ENCODE assay signal across 1 cellular context in the genomic region with DNA sequence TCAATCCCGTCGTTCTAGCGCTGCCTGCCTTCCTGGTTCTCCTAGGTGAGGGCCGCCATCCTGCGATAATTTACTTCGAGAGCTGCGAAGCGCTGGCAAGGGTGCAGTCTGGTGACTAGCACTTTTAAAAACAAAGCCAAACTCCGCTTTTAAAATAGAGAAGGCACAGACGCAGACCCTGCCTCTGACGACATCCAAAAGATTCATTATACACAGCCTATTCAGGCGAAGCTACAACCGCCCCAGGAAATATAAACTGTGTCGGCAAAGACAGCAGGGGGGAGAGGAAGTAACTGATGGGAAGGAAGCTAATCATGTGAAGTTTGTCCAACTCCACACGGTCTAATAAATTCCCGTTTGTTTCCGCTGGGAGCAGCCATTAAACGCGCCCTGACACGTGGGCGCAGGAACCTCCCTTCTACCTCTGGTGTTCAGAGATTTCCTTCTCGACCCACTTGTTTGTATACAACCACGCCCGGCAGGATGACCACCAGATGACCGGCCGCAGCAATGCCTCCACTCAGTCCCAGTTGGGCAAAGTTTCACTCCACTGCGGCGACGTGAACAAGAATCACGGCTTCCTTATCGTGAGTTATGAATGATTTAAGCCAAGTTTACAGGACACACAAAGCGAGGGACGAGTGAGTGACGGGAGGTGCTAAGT.
TF ChIP-seq lines count a peak whose summit lies in the region.

No MANE protein-coding gene starts in this region.

TF ChIP-seq in HEK293, 187 proteins besides CTCF, POLR2A, EP300 and RAD21 (continued from another document and continues in another):
- TF ChIP-seq, protein P1, sequence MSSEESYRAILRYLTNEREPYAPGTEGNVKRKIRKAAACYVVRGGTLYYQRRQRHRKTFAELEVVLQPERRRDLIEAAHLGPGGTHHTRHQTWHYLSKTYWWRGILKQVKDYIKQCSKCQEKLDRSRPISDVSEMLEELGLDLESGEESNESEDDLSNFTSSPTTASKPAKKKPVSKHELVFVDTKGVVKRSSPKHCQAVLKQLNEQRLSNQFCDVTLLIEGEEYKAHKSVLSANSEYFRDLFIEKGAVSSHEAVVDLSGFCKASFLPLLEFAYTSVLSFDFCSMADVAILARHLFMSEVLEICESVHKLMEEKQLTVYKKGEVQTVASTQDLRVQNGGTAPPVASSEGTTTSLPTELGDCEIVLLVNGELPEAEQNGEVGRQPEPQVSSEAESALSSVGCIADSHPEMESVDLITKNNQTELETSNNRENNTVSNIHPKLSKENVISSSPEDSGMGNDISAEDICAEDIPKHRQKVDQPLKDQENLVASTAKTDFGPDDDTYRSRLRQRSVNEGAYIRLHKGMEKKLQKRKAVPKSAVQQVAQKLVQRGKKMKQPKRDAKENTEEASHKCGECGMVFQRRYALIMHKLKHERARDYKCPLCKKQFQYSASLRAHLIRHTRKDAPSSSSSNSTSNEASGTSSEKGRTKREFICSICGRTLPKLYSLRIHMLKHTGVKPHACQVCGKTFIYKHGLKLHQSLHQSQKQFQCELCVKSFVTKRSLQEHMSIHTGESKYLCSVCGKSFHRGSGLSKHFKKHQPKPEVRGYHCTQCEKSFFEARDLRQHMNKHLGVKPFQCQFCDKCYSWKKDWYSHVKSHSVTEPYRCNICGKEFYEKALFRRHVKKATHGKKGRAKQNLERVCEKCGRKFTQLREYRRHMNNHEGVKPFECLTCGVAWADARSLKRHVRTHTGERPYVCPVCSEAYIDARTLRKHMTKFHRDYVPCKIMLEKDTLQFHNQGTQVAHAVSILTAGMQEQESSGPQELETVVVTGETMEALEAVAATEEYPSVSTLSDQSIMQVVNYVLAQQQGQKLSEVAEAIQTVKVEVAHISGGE (tag by site-specific recombination; conservative IDR thresholded peaks at IDR 0.05; ENCODE audit: low read depth), result peak; percentile 88
- peak; percentile 59; the same call in 1 of the 2 replicates for TF ChIP-seq ZNF558 (tag by site-specific recombination; IDR thresholded peaks at IDR 0.05)
- TF ChIP-seq ZNF664 (tag by site-specific recombination; IDR thresholded peaks at IDR 0.05), result 0 out of 2 replicates have a peak, but pooled peaks have one; percentile 14
- no peak for TF ChIP-seq YY2 (tag by site-specific recombination; IDR thresholded peaks at IDR 0.05)
- TF ChIP-seq, protein P2, sequence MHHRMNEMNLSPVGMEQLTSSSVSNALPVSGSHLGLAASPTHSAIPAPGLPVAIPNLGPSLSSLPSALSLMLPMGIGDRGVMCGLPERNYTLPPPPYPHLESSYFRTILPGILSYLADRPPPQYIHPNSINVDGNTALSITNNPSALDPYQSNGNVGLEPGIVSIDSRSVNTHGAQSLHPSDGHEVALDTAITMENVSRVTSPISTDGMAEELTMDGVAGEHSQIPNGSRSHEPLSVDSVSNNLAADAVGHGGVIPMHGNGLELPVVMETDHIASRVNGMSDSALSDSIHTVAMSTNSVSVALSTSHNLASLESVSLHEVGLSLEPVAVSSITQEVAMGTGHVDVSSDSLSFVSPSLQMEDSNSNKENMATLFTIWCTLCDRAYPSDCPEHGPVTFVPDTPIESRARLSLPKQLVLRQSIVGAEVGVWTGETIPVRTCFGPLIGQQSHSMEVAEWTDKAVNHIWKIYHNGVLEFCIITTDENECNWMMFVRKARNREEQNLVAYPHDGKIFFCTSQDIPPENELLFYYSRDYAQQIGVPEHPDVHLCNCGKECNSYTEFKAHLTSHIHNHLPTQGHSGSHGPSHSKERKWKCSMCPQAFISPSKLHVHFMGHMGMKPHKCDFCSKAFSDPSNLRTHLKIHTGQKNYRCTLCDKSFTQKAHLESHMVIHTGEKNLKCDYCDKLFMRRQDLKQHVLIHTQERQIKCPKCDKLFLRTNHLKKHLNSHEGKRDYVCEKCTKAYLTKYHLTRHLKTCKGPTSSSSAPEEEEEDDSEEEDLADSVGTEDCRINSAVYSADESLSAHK (tag by site-specific recombination; IDR thresholded peaks at IDR 0.05), result peak; percentile 90
- TF ChIP-seq, protein P3, sequence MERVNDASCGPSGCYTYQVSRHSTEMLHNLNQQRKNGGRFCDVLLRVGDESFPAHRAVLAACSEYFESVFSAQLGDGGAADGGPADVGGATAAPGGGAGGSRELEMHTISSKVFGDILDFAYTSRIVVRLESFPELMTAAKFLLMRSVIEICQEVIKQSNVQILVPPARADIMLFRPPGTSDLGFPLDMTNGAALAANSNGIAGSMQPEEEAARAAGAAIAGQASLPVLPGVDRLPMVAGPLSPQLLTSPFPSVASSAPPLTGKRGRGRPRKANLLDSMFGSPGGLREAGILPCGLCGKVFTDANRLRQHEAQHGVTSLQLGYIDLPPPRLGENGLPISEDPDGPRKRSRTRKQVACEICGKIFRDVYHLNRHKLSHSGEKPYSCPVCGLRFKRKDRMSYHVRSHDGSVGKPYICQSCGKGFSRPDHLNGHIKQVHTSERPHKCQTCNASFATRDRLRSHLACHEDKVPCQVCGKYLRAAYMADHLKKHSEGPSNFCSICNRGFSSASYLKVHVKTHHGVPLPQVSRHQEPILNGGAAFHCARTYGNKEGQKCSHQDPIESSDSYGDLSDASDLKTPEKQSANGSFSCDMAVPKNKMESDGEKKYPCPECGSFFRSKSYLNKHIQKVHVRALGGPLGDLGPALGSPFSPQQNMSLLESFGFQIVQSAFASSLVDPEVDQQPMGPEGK (tag by site-specific recombination; IDR thresholded peaks at IDR 0.05), result peak; percentile 66
- TF ChIP-seq, protein P4, sequence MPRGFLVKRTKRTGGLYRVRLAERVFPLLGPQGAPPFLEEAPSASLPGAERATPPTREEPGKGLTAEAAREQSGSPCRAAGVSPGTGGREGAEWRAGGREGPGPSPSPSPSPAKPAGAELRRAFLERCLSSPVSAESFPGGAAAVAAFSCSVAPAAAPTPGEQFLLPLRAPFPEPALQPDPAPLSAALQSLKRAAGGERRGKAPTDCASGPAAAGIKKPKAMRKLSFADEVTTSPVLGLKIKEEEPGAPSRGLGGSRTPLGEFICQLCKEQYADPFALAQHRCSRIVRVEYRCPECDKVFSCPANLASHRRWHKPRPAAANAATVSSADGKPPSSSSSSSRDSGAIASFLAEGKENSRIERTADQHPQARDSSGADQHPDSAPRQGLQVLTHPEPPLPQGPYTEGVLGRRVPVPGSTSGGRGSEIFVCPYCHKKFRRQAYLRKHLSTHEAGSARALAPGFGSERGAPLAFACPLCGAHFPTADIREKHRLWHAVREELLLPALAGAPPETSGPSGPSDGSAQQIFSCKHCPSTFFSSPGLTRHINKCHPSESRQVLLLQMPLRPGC (tag by site-specific recombination; IDR thresholded peaks at IDR 0.05), result peak; percentile 61
- TF ChIP-seq ZNF24 (tag by site-specific recombination; IDR thresholded peaks at IDR 0.05), result peak; percentile 72; the same call in 1 of the 2 replicates
- TF ChIP-seq GLI2 (tag by site-specific recombination; IDR thresholded peaks at IDR 0.05; ENCODE audit: borderline replicate concordance, low read depth), result peak; percentile 83; the same call in 1 of the 2 replicates
- TF ChIP-seq, protein P5, sequence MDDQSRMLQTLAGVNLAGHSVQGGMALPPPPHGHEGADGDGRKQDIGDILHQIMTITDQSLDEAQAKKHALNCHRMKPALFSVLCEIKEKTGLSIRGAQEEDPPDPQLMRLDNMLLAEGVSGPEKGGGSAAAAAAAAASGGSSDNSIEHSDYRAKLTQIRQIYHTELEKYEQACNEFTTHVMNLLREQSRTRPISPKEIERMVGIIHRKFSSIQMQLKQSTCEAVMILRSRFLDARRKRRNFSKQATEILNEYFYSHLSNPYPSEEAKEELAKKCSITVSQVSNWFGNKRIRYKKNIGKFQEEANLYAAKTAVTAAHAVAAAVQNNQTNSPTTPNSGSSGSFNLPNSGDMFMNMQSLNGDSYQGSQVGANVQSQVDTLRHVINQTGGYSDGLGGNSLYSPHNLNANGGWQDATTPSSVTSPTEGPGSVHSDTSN (CRISPR knock-in tag; IDR thresholded peaks at IDR 0.05), result no peak
- TF ChIP-seq ZXDB (tag by site-specific recombination; IDR thresholded peaks at IDR 0.05), result peak; percentile 91
- TF ChIP-seq MYNN (tag by site-specific recombination; IDR thresholded peaks at IDR 0.05; ENCODE audit: borderline replicate concordance), result 0 out of 2 replicates have a peak, but pooled peaks have one; percentile 15
- peak; percentile 84 for TF ChIP-seq EGR2 (tag by site-specific recombination; IDR thresholded peaks at IDR 0.05; ENCODE audit: low read depth)
- TF ChIP-seq ZNF837 (tag by site-specific recombination; IDR thresholded peaks at IDR 0.05), result no peak
- TF ChIP-seq, protein P6, sequence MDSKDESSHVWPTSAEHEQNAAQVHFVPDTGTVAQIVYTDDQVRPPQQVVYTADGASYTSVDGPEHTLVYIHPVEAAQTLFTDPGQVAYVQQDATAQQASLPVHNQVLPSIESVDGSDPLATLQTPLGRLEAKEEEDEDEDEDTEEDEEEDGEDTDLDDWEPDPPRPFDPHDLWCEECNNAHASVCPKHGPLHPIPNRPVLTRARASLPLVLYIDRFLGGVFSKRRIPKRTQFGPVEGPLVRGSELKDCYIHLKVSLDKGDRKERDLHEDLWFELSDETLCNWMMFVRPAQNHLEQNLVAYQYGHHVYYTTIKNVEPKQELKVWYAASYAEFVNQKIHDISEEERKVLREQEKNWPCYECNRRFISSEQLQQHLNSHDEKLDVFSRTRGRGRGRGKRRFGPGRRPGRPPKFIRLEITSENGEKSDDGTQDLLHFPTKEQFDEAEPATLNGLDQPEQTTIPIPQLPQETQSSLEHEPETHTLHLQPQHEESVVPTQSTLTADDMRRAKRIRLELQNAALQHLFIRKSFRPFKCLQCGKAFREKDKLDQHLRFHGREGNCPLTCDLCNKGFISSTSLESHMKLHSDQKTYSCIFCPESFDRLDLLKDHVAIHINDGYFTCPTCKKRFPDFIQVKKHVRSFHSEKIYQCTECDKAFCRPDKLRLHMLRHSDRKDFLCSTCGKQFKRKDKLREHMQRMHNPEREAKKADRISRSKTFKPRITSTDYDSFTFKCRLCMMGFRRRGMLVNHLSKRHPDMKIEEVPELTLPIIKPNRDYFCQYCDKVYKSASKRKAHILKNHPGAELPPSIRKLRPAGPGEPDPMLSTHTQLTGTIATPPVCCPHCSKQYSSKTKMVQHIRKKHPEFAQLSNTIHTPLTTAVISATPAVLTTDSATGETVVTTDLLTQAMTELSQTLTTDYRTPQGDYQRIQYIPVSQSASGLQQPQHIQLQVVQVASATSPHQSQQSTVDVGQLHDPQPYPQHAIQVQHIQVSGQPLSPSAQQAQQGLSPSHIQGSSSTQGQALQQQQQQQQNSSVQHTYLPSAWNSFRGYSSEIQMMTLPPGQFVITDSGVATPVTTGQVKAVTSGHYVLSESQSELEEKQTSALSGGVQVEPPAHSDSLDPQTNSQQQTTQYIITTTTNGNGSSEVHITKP (tag by site-specific recombination; IDR thresholded peaks at IDR 0.05), result peak; percentile 68
- TF ChIP-seq, protein P7, sequence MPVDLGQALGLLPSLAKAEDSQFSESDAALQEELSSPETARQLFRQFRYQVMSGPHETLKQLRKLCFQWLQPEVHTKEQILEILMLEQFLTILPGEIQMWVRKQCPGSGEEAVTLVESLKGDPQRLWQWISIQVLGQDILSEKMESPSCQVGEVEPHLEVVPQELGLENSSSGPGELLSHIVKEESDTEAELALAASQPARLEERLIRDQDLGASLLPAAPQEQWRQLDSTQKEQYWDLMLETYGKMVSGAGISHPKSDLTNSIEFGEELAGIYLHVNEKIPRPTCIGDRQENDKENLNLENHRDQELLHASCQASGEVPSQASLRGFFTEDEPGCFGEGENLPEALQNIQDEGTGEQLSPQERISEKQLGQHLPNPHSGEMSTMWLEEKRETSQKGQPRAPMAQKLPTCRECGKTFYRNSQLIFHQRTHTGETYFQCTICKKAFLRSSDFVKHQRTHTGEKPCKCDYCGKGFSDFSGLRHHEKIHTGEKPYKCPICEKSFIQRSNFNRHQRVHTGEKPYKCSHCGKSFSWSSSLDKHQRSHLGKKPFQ (tag by site-specific recombination; IDR thresholded peaks at IDR 0.05), result peak; percentile 80
- TF ChIP-seq ZNF561 (tag by site-specific recombination; IDR thresholded peaks at IDR 0.05; ENCODE audit: borderline replicate concordance), result peak; percentile 86
- TF ChIP-seq, protein P8, sequence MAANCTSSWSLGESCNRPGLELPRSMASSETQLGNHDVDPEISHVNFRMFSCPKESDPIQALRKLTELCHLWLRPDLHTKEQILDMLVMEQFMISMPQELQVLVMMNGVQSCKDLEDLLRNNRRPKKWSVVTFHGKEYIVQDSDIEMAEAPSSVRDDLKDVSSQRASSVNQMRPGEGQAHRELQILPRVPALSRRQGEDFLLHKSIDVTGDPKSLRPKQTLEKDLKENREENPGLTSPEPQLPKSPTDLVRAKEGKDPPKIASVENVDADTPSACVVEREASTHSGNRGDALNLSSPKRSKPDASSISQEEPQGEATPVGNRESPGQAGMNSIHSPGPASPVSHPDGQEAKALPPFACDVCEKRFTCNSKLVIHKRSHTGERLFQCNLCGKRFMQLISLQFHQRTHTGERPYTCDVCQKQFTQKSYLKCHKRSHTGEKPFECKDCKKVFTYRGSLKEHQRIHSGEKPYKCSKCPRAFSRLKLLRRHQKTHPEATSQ (tag by site-specific recombination; IDR thresholded peaks at IDR 0.05), result no peak
- TF ChIP-seq ZNF623 (tag by site-specific recombination; IDR thresholded peaks at IDR 0.05), result no peak
- TF ChIP-seq GLIS1 (tag by site-specific recombination; IDR thresholded peaks at IDR 0.05), result peak; percentile 94
- peak; percentile 73 for TF ChIP-seq KLF1 (tag by site-specific recombination; IDR thresholded peaks at IDR 0.05)
- peak; percentile 70; the same call in 1 of the 2 replicates for TF ChIP-seq BCL11A (tag by site-specific recombination; IDR thresholded peaks at IDR 0.05; ENCODE audit: low read depth)
- TF ChIP-seq YY1 (tag by site-specific recombination; IDR thresholded peaks at IDR 0.05), result peak; percentile 82
- TF ChIP-seq ZNF76 (tag by site-specific recombination; IDR thresholded peaks at IDR 0.05; ENCODE audit: borderline replicate concordance, low read depth), result peak; percentile 64; the same call in 1 of the 2 replicates
- TF ChIP-seq SETDB1 (IDR thresholded peaks at IDR 0.05; ENCODE audit: insufficient read length, low read length), result peak; percentile 50
- TF ChIP-seq ZNF843 (tag by site-specific recombination; IDR thresholded peaks at IDR 0.05), result peak; percentile 96
- TF ChIP-seq, protein P9, sequence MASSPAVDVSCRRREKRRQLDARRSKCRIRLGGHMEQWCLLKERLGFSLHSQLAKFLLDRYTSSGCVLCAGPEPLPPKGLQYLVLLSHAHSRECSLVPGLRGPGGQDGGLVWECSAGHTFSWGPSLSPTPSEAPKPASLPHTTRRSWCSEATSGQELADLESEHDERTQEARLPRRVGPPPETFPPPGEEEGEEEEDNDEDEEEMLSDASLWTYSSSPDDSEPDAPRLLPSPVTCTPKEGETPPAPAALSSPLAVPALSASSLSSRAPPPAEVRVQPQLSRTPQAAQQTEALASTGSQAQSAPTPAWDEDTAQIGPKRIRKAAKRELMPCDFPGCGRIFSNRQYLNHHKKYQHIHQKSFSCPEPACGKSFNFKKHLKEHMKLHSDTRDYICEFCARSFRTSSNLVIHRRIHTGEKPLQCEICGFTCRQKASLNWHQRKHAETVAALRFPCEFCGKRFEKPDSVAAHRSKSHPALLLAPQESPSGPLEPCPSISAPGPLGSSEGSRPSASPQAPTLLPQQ (tag by site-specific recombination; IDR thresholded peaks at IDR 0.05), result peak; percentile 54
- peak; percentile 96 for TF ChIP-seq ZEB2 (tag by site-specific recombination; IDR thresholded peaks at IDR 0.05)
- TF ChIP-seq, protein P10, sequence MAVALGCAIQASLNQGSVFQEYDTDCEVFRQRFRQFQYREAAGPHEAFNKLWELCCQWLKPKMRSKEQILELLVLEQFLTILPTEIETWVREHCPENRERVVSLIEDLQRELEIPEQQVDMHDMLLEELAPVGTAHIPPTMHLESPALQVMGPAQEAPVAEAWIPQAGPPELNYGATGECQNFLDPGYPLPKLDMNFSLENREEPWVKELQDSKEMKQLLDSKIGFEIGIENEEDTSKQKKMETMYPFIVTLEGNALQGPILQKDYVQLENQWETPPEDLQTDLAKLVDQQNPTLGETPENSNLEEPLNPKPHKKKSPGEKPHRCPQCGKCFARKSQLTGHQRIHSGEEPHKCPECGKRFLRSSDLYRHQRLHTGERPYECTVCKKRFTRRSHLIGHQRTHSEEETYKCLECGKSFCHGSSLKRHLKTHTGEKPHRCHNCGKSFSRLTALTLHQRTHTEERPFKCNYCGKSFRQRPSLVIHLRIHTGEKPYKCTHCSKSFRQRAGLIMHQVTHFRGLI (tag by site-specific recombination; IDR thresholded peaks at IDR 0.05), result 0 out of 2 replicates have a peak, but pooled peaks have one; percentile 73
